In genomic region chr10:114937962-114938817, GRCh38 we compare ENCODE assay signal across 8 cellular contexts. TPM values are rescaled to one million over a fixed set of nuclear protein-coding genes. Genes with fewer than 3 reads are reported as not detected.
A peak's percentile ranks its signal among the peaks of the same experiment; 100 is the strongest.
DNase-seq lines count a peak whose midpoint lies in the region; ATAC-seq and TF ChIP-seq lines count a peak whose summit lies in the region.

Gene TRUB1, plus strand, starts transcription at chr10:114938195. Its CDS starts 59 bp downstream, at chr10:114938254.

- TF ChIP-seq CTCF in AG04450 (IDR thresholded peaks at IDR 0.05; ENCODE audit: low read depth, low read length) = no peak
- no peak for TF ChIP-seq CTCF in WTC11 (IDR thresholded peaks at IDR 0.05)
- TF ChIP-seq CTCF in spleen (IDR thresholded peaks at IDR 0.05 in 8 of 11, conservative IDR thresholded peaks at IDR 0.05 in 3 of 11) = no peak

- H3K4me1 ChIP-seq in spleen = peaks cover 15 to 36% (median 22%) of the 10 kb centered on the region in 6 donors

- ATAC-seq in GM18909 (IDR thresholded peaks at IDR 0.05; ENCODE audit: poor library complexity, unreplicated experiment) (peak; percentile 100), HG03175 (IDR thresholded peaks at IDR 0.05; ENCODE audit: unreplicated experiment) (peak; percentile 100), WTC11 (peak; percentile 100)

- H3K4me3 ChIP-seq in AG04450 (ENCODE audit: low read depth, low read length) (peak within 1 kb of the TSS; percentile 91), spleen (peak within 1 kb of the TSS; percentile 77 to 100 (median 94))

- intact Hi-C loops in spleen (cut with DNase I; ENCODE audit: low total_unique reads) = no loop called here

- peak within 1 kb of the TSS; percentile 94 for H3K27ac Mint-ChIP-seq in WTC11

- peak within 1 kb of the TSS; percentile 99 for H3K4me3 Mint-ChIP-seq in WTC11

- CTCF ChIA-PET in AG04450 (lab: Charles Lee) (interaction anchor here (0.6 to 3.2 kb wide), 3 partner anchors 58 to 1979 kb away, joined by 3 to 13 read pairs (median 4); no protein-coding TSS in a partner anchor), WTC11 (lab: Charles Lee) (interaction anchor here (0.6 to 1.0 kb wide), 3 partner anchors 57 to 61 kb away, joined by 3 to 7 read pairs (median 3); no protein-coding TSS in a partner anchor)

- TF ChIP-seq POLR2A in spleen (IDR thresholded peaks at IDR 0.05) = peak in 1 of 3 donors; percentile 8

- H3K9me3 ChIP-seq in AG04450 (ENCODE audit: control insufficient read depth, insufficient read depth, low read length) (no peaks in the 10 kb centered on the region; the same call in 1 of the 2 replicates), spleen (no peaks in the 10 kb centered on the region)

- WGBS in spleen, 5 donors = 0 to 1% (median 1%) methylated on average over 22 to 45 of the region's 45 CpGs

- H3K27me3 Mint-ChIP-seq in WTC11 (ENCODE audit: low read depth) = no peaks in the 10 kb centered on the region; the same call in 1 of the 2 replicates

- H3K27me3 ChIP-seq in AG04450 (ENCODE audit: control insufficient read depth, insufficient read depth, low read length) (no peaks in the 10 kb centered on the region), spleen (replicated peaks in 1 of 7) (no peaks in the 10 kb centered on the region)

- POLR2A ChIA-PET in AG04450 (lab: Yijun Ruan, JAX) (interaction anchor here (0.6 to 1.7 kb wide), 8 partner anchors 23 to 880 kb away, joined by 3 to 8 read pairs (median 4); no protein-coding TSS in a partner anchor), WTC11 (lab: Charles Lee) (interaction anchor here (0.5 to 1.4 kb wide), 7 partner anchors 8 to 265 kb away, joined by 3 to 4 read pairs (median 4); no protein-coding TSS in a partner anchor)

- H3K4me1 Mint-ChIP-seq in WTC11 = peaks cover 11% of the 10 kb centered on the region

- peak; percentile 89 for DNase-seq in AG04450 (ENCODE audit: low read depth, low spot score)
- peak; percentile 80 for DNase-seq in NCI-H226
- peak; percentile 92 for DNase-seq in WTC11 (ENCODE audit: low spot score)
- DNase-seq in caudate nucleus (lab: John Stamatoyannopoulos, UW) = peak; percentile 36 to 98 (median 89)
- peak; percentile 98 for DNase-seq in inferior parietal cortex (ENCODE audit: extremely low spot score)
- DNase-seq in spleen = peak; percentile 96

- H3K9me3 Mint-ChIP-seq in WTC11 = no peaks in the 10 kb centered on the region

- H3K27ac ChIP-seq in AG04450 (ENCODE audit: low read depth, low read length) (peak within 1 kb of the TSS; percentile 65), caudate nucleus (ENCODE audit: low read depth, low read length) (peak within 1 kb of the TSS; percentile 82), spleen (peak within 1 kb of the TSS; percentile 76 to 88 (median 86))

- peaks cover 0 to 23% (median 14%) of the 10 kb centered on the region in 6 donors for H3K36me3 ChIP-seq in spleen

- peaks cover 15% of the 10 kb centered on the region for H3K36me3 Mint-ChIP-seq in WTC11

TF ChIP-seq in WTC11, 78 proteins besides CTCF, POLR2A, EP300 and RAD21 (continues in another document):
- TF ChIP-seq SP1 (CRISPR knock-in tag; conservative IDR thresholded peaks at IDR 0.05) (peak; percentile 72), JUN (CRISPR knock-in tag; IDR thresholded peaks at IDR 0.05) (0 out of 2 replicates have a peak, but pooled peaks have one; percentile 58), CBFB (CRISPR knock-in tag; IDR thresholded peaks at IDR 0.05; ENCODE audit: low read depth) (no peak), STAT6 (CRISPR knock-in tag; conservative IDR thresholded peaks at IDR 0.05; ENCODE audit: low read depth) (no peak), ZSCAN18 (CRISPR knock-in tag; IDR thresholded peaks at IDR 0.05) (no peak), NFYB (CRISPR knock-in tag; conservative IDR thresholded peaks at IDR 0.05; ENCODE audit: low read depth) (0 out of 2 replicates have a peak, but pooled peaks have one; percentile 34), NR3C1 (CRISPR knock-in tag; conservative IDR thresholded peaks at IDR 0.05; ENCODE audit: low read depth) (no peak), TEAD4 (CRISPR knock-in tag; IDR thresholded peaks at IDR 0.05) (no peak), GTF2I (CRISPR knock-in tag; conservative IDR thresholded peaks at IDR 0.05) (no peak), ATF3 (CRISPR knock-in tag; conservative IDR thresholded peaks at IDR 0.05) (peak; percentile 47; the same call in 1 of the 2 replicates), NR1H2 (CRISPR knock-in tag; IDR thresholded peaks at IDR 0.05) (no peak)
- TF ChIP-seq, protein P1, sequence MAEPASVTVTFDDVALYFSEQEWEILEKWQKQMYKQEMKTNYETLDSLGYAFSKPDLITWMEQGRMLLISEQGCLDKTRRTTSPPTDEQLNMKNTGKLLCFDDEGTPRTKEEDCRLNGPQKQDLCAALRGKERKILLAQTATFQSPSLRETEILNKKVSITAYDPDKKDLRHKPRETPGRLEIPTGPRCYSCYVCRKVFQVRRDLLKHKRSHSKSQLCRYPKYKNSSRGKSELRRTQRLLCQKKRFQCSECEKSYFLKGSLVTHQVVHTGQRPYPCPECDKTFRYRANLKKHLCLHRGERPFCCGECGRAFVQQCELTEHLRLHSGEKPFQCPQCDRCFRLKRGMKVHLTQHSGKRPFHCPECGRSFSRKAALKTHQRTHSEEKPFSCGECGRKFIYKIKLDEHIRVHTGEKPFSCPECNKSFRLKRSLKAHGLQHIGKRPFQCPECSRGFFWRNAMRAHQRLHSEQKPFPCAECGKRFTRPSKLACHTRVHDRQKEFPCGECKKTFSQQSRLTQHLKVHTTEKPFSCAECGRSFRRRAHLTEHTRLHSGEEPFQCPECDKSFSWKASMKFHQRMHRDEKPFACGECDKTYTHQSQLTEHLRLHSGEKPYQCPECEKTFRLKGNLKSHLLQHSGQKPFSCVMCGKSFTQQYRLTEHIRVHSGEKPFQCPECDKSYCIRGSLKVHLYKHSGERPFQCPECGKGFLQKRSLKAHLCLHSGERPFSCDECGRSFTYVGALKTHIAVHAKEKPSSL (CRISPR knock-in tag; conservative IDR thresholded peaks at IDR 0.05) = no peak
- TF ChIP-seq, protein P2, sequence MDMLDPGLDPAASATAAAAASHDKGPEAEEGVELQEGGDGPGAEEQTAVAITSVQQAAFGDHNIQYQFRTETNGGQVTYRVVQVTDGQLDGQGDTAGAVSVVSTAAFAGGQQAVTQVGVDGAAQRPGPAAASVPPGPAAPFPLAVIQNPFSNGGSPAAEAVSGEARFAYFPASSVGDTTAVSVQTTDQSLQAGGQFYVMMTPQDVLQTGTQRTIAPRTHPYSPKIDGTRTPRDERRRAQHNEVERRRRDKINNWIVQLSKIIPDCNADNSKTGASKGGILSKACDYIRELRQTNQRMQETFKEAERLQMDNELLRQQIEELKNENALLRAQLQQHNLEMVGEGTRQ (CRISPR knock-in tag; IDR thresholded peaks at IDR 0.05) = no peak

RNA-seq across cellular contexts. Expression of gene TRUB1, which starts in this region (rescaled TPM):
- polyA plus RNA-seq in AG04450 (2011; rRNA removed) (13.7 and 21.0 TPM in 2 replicates), spleen (1 to 10 TPM; 4.8 to 8.2 (median 6.9) TPM)
- 15.9 and 19.7 TPM in 2 replicates for polyA minus RNA-seq in AG04450 (2011; rRNA and poly(A)+ RNA removed)
- total RNA-seq in WTC11 (2021) (22.3 to 27.8 TPM (median 25.5 TPM) in 3 replicates), spleen (10 to 100 TPM in 6 of 7 donors, 1 to 10 TPM in 1; 9.8 to 22.8 (median 13.6) TPM)

Comparison
In these comparisons a context has a peak if more than half of its experiments do, and no peak if none do; other contexts are left out.
1. Peak in every context shown above with its lines: DNase-seq, ATAC-seq, H3K4me3 ChIP-seq and H3K27ac ChIP-seq.